ENCODE assay signal across 10 cellular contexts in the genomic region with DNA sequence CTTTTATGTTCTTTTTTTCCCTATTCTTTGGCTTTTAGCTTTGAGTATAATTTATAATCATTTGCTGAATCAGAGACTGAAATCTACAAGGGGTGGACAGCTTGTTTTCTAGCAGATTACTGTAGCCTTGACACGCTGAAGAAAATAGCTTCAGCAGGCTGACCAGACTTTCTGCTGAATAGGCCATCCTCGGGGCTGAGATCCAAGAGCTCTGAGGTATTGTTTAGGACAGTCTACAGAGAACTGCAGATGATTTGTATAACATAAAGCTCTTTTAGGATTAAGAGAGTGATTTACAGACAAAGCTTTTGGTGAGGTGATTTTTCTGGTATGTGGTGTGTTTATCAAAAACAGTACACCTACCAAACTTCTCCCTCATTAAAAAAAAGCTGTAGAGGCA. TPM values are rescaled to one million over a fixed set of nuclear protein-coding genes. Genes with fewer than 3 reads are reported as not detected.
A peak's percentile ranks its signal among the peaks of the same experiment; 100 is the strongest.
DNase-seq lines count a peak whose midpoint lies in the region; ATAC-seq and TF ChIP-seq lines count a peak whose summit lies in the region.
"Had no signal": no experiment of that assay in that cellular context is flagged by ENCODE, and none has a peak within 500 bp of the region (broad histone marks: within the 10 kb centered on the region; RNA-seq: fewer than 3 reads in every experiment).

No MANE protein-coding gene starts in this region.

- H3K27ac Mint-ChIP-seq in mesothelial cell of epicardium: peak overlapping the region; percentile 93
- no peak overlapping the region for H3K27ac Mint-ChIP-seq in activated naive CD4-positive, alpha-beta T cell treated with anti-CD3 and anti-CD28 coated beads for 36 hours
- H3K27ac Mint-ChIP-seq: activated CD8-positive, alpha-beta T cell treated with anti-CD3 and anti-CD28 coated beads for 36 hours; T-helper 2 cell treated with Interferon-gamma antibody and Interleukin-4, amounts not matched to agents 5 μg/mL and 100 μg/mL, for 36 hours had no signal

- DNase-seq in left ventricle myocardium superior (no peak), right cardiac atrium (no peak), epithelial cell of esophagus (ENCODE audit: low read depth) (peak; percentile 35), mesothelial cell of epicardium (ENCODE audit: low spot score in 2 of 2, unreplicated experiment in 2 of 2) (no peak), vagina (ENCODE audit: extremely low spot score in 2 of 2) (no peak), NCI-H1930 (lab: John Stamatoyannopoulos, UW) (no peak)
- DNase-seq in activated naive CD4-positive, alpha-beta T cell treated with anti-CD3 and anti-CD28 coated beads for 36 hours: no peak
- DNase-seq: activated CD8-positive, alpha-beta T cell treated with anti-CD3 and anti-CD28 coated beads for 36 hours had no signal

- H3K9me3 Mint-ChIP-seq in mesothelial cell of epicardium: no peaks in the 10 kb centered on the region
- H3K9me3 Mint-ChIP-seq in activated naive CD4-positive, alpha-beta T cell treated with anti-CD3 and anti-CD28 coated beads for 36 hours: no peaks in the 10 kb centered on the region
- H3K9me3 Mint-ChIP-seq: activated CD8-positive, alpha-beta T cell treated with anti-CD3 and anti-CD28 coated beads for 36 hours; T-helper 2 cell treated with Interferon-gamma antibody and Interleukin-4, amounts not matched to agents 5 μg/mL and 100 μg/mL, for 36 hours had no signal

- no peaks in the 10 kb centered on the region for H3K36me3 ChIP-seq in vagina

- peaks cover 4% of the 10 kb centered on the region for H3K36me3 Mint-ChIP-seq in mesothelial cell of epicardium
- H3K36me3 Mint-ChIP-seq in activated naive CD4-positive, alpha-beta T cell treated with anti-CD3 and anti-CD28 coated beads for 36 hours (ENCODE audit: low read depth): peaks cover 7% of the 10 kb centered on the region

- H3K4me1 ChIP-seq in right cardiac atrium (ENCODE audit: control insufficient read depth, insufficient read depth, low read length): peaks cover 5% of the 10 kb centered on the region
- peaks cover 66% of the 10 kb centered on the region for H3K4me1 ChIP-seq in vagina

- H3K27ac ChIP-seq in right cardiac atrium (ENCODE audit: low read length) (no peak overlapping the region), vagina (peak overlapping the region; percentile 62)

- WGBS in right cardiac atrium: 21% methylated on average over 2 of the region's 2 CpGs

- H3K4me3 ChIP-seq in right cardiac atrium (ENCODE audit: low read length): no peak overlapping the region
- H3K4me3 ChIP-seq in epithelial cell of esophagus (ENCODE audit: low read length): no peak overlapping the region
- H3K4me3 ChIP-seq in vagina: no peak overlapping the region

- no peak overlapping the region for H3K4me3 Mint-ChIP-seq in mesothelial cell of epicardium
- H3K4me3 Mint-ChIP-seq in activated naive CD4-positive, alpha-beta T cell treated with anti-CD3 and anti-CD28 coated beads for 36 hours: no peak overlapping the region
- H3K4me3 Mint-ChIP-seq: activated CD8-positive, alpha-beta T cell treated with anti-CD3 and anti-CD28 coated beads for 36 hours; T-helper 2 cell treated with Interferon-gamma antibody and Interleukin-4, amounts not matched to agents 5 μg/mL and 100 μg/mL, for 36 hours had no signal

- H3K27me3 ChIP-seq in right cardiac atrium (ENCODE audit: control insufficient read depth, insufficient read depth): no peaks in the 10 kb centered on the region
- no peaks in the 10 kb centered on the region for H3K27me3 ChIP-seq in vagina

- H3K4me1 Mint-ChIP-seq in mesothelial cell of epicardium: peaks cover 46% of the 10 kb centered on the region
- H3K4me1 Mint-ChIP-seq in activated naive CD4-positive, alpha-beta T cell treated with anti-CD3 and anti-CD28 coated beads for 36 hours (ENCODE audit: low read depth): peaks cover 55% of the 10 kb centered on the region

- TF ChIP-seq POLR2A in vagina (IDR thresholded peaks at IDR 0.05): no peak

- TF ChIP-seq CTCF in epithelial cell of esophagus (IDR thresholded peaks at IDR 0.05; ENCODE audit: insufficient read depth, low read depth, low read length, missing control alignments): no peak
- no peak for TF ChIP-seq CTCF in mesothelial cell of epicardium (IDR thresholded peaks at IDR 0.05; ENCODE audit: unreplicated experiment)
- TF ChIP-seq CTCF in vagina (IDR thresholded peaks at IDR 0.05): no peak

- H3K27me3 Mint-ChIP-seq in mesothelial cell of epicardium (ENCODE audit: low read depth): no peaks in the 10 kb centered on the region
- no peaks in the 10 kb centered on the region for H3K27me3 Mint-ChIP-seq in activated naive CD4-positive, alpha-beta T cell treated with anti-CD3 and anti-CD28 coated beads for 36 hours (ENCODE audit: low read depth)
- H3K27me3 Mint-ChIP-seq: activated CD8-positive, alpha-beta T cell treated with anti-CD3 and anti-CD28 coated beads for 36 hours had no signal

- ATAC-seq in left ventricle myocardium superior (peak; percentile 48), right cardiac atrium (no peak), HG02938 (IDR thresholded peaks at IDR 0.05; ENCODE audit: unreplicated experiment) (no peak)
- ATAC-seq: activated CD8-positive, alpha-beta T cell treated with anti-CD3 and anti-CD28 coated beads for 36 hours had no signal

- CTCF ChIA-PET in activated naive CD4-positive, alpha-beta T cell treated with anti-CD3 and anti-CD28 coated beads for 36 hours (lab: Charles Lee): interaction anchor here (0.6 kb wide), 1 partner anchor 232 kb away, joined by 3 read pairs; no protein-coding TSS in a partner anchor

- intact Hi-C loops in left ventricle myocardium superior (cut with micrococcal nuclease): no loop called here
- intact Hi-C loops in right cardiac atrium (cut with DNase I): no loop called here
- intact Hi-C loops in vagina (cut with DNase I): no loop called here
- intact Hi-C loops in activated naive CD4-positive, alpha-beta T cell treated with anti-CD3 and anti-CD28 coated beads for 36 hours (cut with micrococcal nuclease): no loop called here

- H3K9me3 ChIP-seq in right cardiac atrium (ENCODE audit: control insufficient read depth, low read length) (no peaks in the 10 kb centered on the region), vagina (no peaks in the 10 kb centered on the region)

RNA-seq across cellular contexts. Expression of a gene that starts 16.8 kb away (rescaled TPM):
- 97.4 TPM for total RNA-seq in left ventricle myocardium superior
- 10 to 100 TPM; 58.2 to 92.3 (median 82.5) TPM for total RNA-seq in right cardiac atrium
- polyA plus RNA-seq in right cardiac atrium: 72.6 TPM
- 119 to 120 TPM (median 120 TPM) in 3 replicates for total RNA-seq in mesothelial cell of epicardium
- 74.2 TPM for total RNA-seq in vagina
- total RNA-seq in activated naive CD4-positive, alpha-beta T cell treated with anti-CD3 and anti-CD28 coated beads for 36 hours: 100 to 1,000 TPM; 132 to 142 TPM

RNA-seq across cellular contexts. Expression of a gene that starts 18.2 kb away (rescaled TPM):
- 11.4 TPM for total RNA-seq in left ventricle myocardium superior
- total RNA-seq in right cardiac atrium: 10 to 100 TPM in 3 of 4 donors, 1 to 10 TPM in 1; 9.1 to 15.3 (median 10.8) TPM
- 4.5 TPM for polyA plus RNA-seq in right cardiac atrium
- total RNA-seq in mesothelial cell of epicardium: 12.8 to 14.4 TPM (median 13.6 TPM) in 3 replicates
- 12.0 TPM for total RNA-seq in vagina
- 1 to 10 TPM; 5.8 to 6.4 TPM for total RNA-seq in activated naive CD4-positive, alpha-beta T cell treated with anti-CD3 and anti-CD28 coated beads for 36 hours
